ENCODE assay signal across 14 cellular contexts in the genomic region with DNA sequence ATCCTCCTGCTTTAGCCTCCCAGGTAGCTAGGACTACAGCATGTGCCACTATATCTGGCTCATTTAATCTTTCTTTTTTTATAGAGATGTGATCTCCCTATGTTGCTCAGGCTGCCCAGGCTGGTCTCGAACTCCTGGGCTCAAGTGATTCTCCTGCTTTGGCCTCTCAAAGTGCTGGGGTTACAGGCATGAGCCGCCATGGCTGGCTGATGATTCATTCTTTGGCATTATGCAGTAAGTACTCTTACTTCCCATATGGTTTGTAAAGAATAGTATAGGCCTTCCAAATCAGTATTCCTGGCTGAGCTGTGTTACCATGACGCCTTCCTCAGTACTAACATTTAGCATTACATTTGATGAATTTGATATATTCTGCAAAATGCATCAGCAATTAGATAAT. TPM values are rescaled to one million over a fixed set of nuclear protein-coding genes. Genes with fewer than 3 reads are reported as not detected.
DNase-seq lines count a peak whose midpoint lies in the region; ATAC-seq and TF ChIP-seq lines count a peak whose summit lies in the region.
"Had no signal": no experiment of that assay in that cellular context is flagged by ENCODE, and none has a peak within 500 bp of the region (broad histone marks: within the 10 kb centered on the region; RNA-seq: fewer than 3 reads in every experiment).

No MANE protein-coding gene starts in this region.

- no peaks in the 10 kb centered on the region for H3K36me3 ChIP-seq in CD8-positive, alpha-beta T cell (ENCODE audit: insufficient read depth, low read length)
- no peaks in the 10 kb centered on the region for H3K36me3 ChIP-seq in GM23248 (ENCODE audit: low read depth)

- no peaks in the 10 kb centered on the region for H3K27me3 Mint-ChIP-seq in CD8-positive, alpha-beta T cell (ENCODE audit: low read depth)
- H3K27me3 Mint-ChIP-seq in activated CD8-positive, alpha-beta T cell treated with anti-CD3 and anti-CD28 coated beads for 36 hours: no peaks in the 10 kb centered on the region
- peaks cover 0 to 14% (median 7%) of the 10 kb centered on the region in 3 donors for H3K27me3 Mint-ChIP-seq in immature natural killer cell (ENCODE audit: low read depth in 3 of 3)
- H3K27me3 Mint-ChIP-seq: IgD-negative memory B cell had no signal

- H3F3A ChIP-seq in GM23248 (ENCODE audit: insufficient read depth): peaks cover 12% of the 10 kb centered on the region; the same call in 1 of the 2 replicates

- no peak overlapping the region for H3K27ac ChIP-seq in CD8-positive, alpha-beta T cell (ENCODE audit: low read depth, low read length)
- H3K27ac ChIP-seq in GM23248: no peak overlapping the region
- H3K27ac ChIP-seq: PC-9 had no signal

- POLR2A ChIA-PET in CD8-positive, alpha-beta T cell (lab: Charles Lee): interaction anchor here (2.8 kb wide), 1 partner anchor 202 kb away, joined by 10 read pairs; the partner anchor contains the start of gene FBXO33
- POLR2A ChIA-PET in activated CD8-positive, alpha-beta T cell treated with anti-CD3 and anti-CD28 coated beads for 36 hours (lab: Charles Lee): interaction anchor here (1.6 to 2.4 kb wide), 3 partner anchors 45 to 116 kb away, joined by 6 to 9 read pairs (median 8); partner anchors contain the start of genes GEMIN2 and TRAPPC6B

- H3K4me2 ChIP-seq in GM23248 (ENCODE audit: unreplicated experiment): no peak overlapping the region
- H3K4me2 ChIP-seq: PC-9 had no signal

- 79 to 83% methylated on average over 3 of the region's 3 CpGs for WGBS in GM23248 (ENCODE audit: low coverage in 1 of 2, low lambda C conversion rate in 2 of 2, missing lambda C conversion rate in 2 of 2), 2 experiments

- no peaks in the 10 kb centered on the region for H3K9me2 ChIP-seq in GM23248 (ENCODE audit: insufficient read depth)

- peaks cover 21% of the 10 kb centered on the region for H3K4me1 ChIP-seq in CD8-positive, alpha-beta T cell (ENCODE audit: insufficient read depth, low read length)
- H3K4me1 ChIP-seq in GM23248 (ENCODE audit: insufficient read depth): peaks cover 32% of the 10 kb centered on the region

- peak overlapping the region; percentile 33 for H3K27ac Mint-ChIP-seq in CD8-positive, alpha-beta T cell
- H3K27ac Mint-ChIP-seq in activated CD8-positive, alpha-beta T cell treated with anti-CD3 and anti-CD28 coated beads for 36 hours: peak overlapping the region; percentile 84
- H3K27ac Mint-ChIP-seq in immature natural killer cell: peak overlapping the region; percentile 55 to 84 (median 78)
- H3K27ac Mint-ChIP-seq: IgD-negative memory B cell had no signal

- H3K9me3 ChIP-seq in CD8-positive, alpha-beta T cell (ENCODE audit: low read length): no peaks in the 10 kb centered on the region
- H3K9me3 ChIP-seq in GM23248 (ENCODE audit: low read depth): no peaks in the 10 kb centered on the region

- no peak overlapping the region for H3K4me3 ChIP-seq in CD8-positive, alpha-beta T cell (ENCODE audit: low read depth, low read length)
- H3K4me3 ChIP-seq in GM23248: no peak overlapping the region
- H3K4me3 ChIP-seq: PC-9 had no signal

- ATAC-seq in CD8-positive, alpha-beta T cell: no peak
- no peak for ATAC-seq in activated CD8-positive, alpha-beta T cell treated with anti-CD3 and anti-CD28 coated beads for 36 hours
- ATAC-seq: left lobe of liver had no signal

- no peaks in the 10 kb centered on the region for H3K27me3 ChIP-seq in CD8-positive, alpha-beta T cell (ENCODE audit: insufficient read depth, low read length)
- H3K27me3 ChIP-seq in GM23248 (replicated peaks; ENCODE audit: insufficient read depth): no peaks in the 10 kb centered on the region

- TF ChIP-seq CTCF in CD8-positive, alpha-beta T cell (IDR thresholded peaks at IDR 0.05): no peak
- TF ChIP-seq CTCF in activated CD8-positive, alpha-beta T cell treated with anti-CD3 and anti-CD28 coated beads for 36 hours (IDR thresholded peaks at IDR 0.05): no peak
- TF ChIP-seq CTCF in GM10266 (IDR thresholded peaks at IDR 0.05; ENCODE audit: control insufficient read depth, insufficient read depth, low read depth, missing control alignments): no peak

- H3K36me3 Mint-ChIP-seq in CD8-positive, alpha-beta T cell: no peaks in the 10 kb centered on the region
- no peaks in the 10 kb centered on the region for H3K36me3 Mint-ChIP-seq in activated CD8-positive, alpha-beta T cell treated with anti-CD3 and anti-CD28 coated beads for 36 hours (ENCODE audit: low read depth)
- no peaks in the 10 kb centered on the region for H3K36me3 Mint-ChIP-seq in immature natural killer cell
- H3K36me3 Mint-ChIP-seq: CD14-positive monocyte, IgD-negative memory B cell had no signal

- in situ Hi-C loops in GM23248 (cut with MboI): no loop called here

- no peaks in the 10 kb centered on the region for H3K9me3 Mint-ChIP-seq in CD8-positive, alpha-beta T cell
- H3K9me3 Mint-ChIP-seq in activated CD8-positive, alpha-beta T cell treated with anti-CD3 and anti-CD28 coated beads for 36 hours: no peaks in the 10 kb centered on the region
- no peaks in the 10 kb centered on the region for H3K9me3 Mint-ChIP-seq in immature natural killer cell
- H3K9me3 Mint-ChIP-seq: CD14-positive monocyte, IgD-negative memory B cell had no signal

- intact Hi-C loops in CD8-positive, alpha-beta T cell (cut with DNase I, micrococcal nuclease): loop anchor here in 1 of 2 experiments (5.0 kb wide), 3 partner anchors 37 to 237 kb away; partner anchors contain the start of gene FBXO33
- intact Hi-C loops in activated CD8-positive, alpha-beta T cell treated with anti-CD3 and anti-CD28 coated beads for 36 hours (cut with micrococcal nuclease): loop anchor here (10.0 kb wide), 1 partner anchor 134 kb away; no protein-coding TSS in a partner anchor

- no peak overlapping the region for H3K4me3 Mint-ChIP-seq in CD8-positive, alpha-beta T cell
- no peak overlapping the region for H3K4me3 Mint-ChIP-seq in activated CD8-positive, alpha-beta T cell treated with anti-CD3 and anti-CD28 coated beads for 36 hours
- no peak overlapping the region for H3K4me3 Mint-ChIP-seq in immature natural killer cell
- H3K4me3 Mint-ChIP-seq: CD14-positive monocyte, IgD-negative memory B cell had no signal

- CTCF ChIA-PET in CD8-positive, alpha-beta T cell (lab: Charles Lee): interaction anchor here (1.2 kb wide), 1 partner anchor 152 kb away, joined by 3 read pairs; no protein-coding TSS in a partner anchor
- CTCF ChIA-PET in activated CD8-positive, alpha-beta T cell treated with anti-CD3 and anti-CD28 coated beads for 36 hours (lab: Charles Lee): interaction anchor here (1.2 to 4.7 kb wide), 3 partner anchors 36 to 238 kb away, joined by 4 to 54 read pairs (median 5); no protein-coding TSS in a partner anchor

- no peaks in the 10 kb centered on the region for H4K20me1 ChIP-seq in GM23248 (ENCODE audit: insufficient read depth)

- H2AFZ ChIP-seq in GM23248: no peak overlapping the region
- H2AFZ ChIP-seq: PC-9 had no signal

- H3K9ac ChIP-seq in GM23248: no peak overlapping the region

- H3K4me1 Mint-ChIP-seq in CD8-positive, alpha-beta T cell (ENCODE audit: low read depth): peaks cover 39% of the 10 kb centered on the region
- H3K4me1 Mint-ChIP-seq in activated CD8-positive, alpha-beta T cell treated with anti-CD3 and anti-CD28 coated beads for 36 hours (ENCODE audit: low read depth): peaks cover 45% of the 10 kb centered on the region
- H3K4me1 Mint-ChIP-seq in immature natural killer cell: peaks cover 49 to 62% of the 10 kb centered on the region in 2 donors

- DNase-seq in CD8-positive, alpha-beta T cell: no peak
- peak; percentile 40 for DNase-seq in GM23248
- DNase-seq in activated CD8-positive, alpha-beta T cell treated with anti-CD3 and anti-CD28 coated beads for 36 hours: peak; percentile 39
- DNase-seq in immature natural killer cell: no peak
- DNase-seq in effector CD4-positive, alpha-beta T cell: no peak
- no peak for DNase-seq in GM10266 (ENCODE audit: extremely low spot score)
- no peak for DNase-seq in hepatic stellate cell (ENCODE audit: low spot score)
- DNase-seq: hypothalamus, NCI-H1417 treated with DMSO at 0.1 percent for 48 hours, NCI-H226, PC-9 had no signal

- no peaks in the 10 kb centered on the region for H3K79me2 ChIP-seq in GM23248 (ENCODE audit: insufficient read depth)

RNA-seq across cellular contexts. Expression of gene MIA2, which starts 3.3 kb away (rescaled TPM):
- 10 to 100 TPM; 16.7 to 19.1 TPM for total RNA-seq in CD8-positive, alpha-beta T cell
- total RNA-seq in GM23248 (2014; rRNA removed; shearing (Covaris generic)): 12.3 and 16.2 TPM in 2 replicates
- polyA plus RNA-seq in GM23248 (2016; fragmentation: Nextera tagmentation; extraction: Ambion mirVana): 21.4 and 21.5 TPM in 2 replicates
- total RNA-seq in activated CD8-positive, alpha-beta T cell treated with anti-CD3 and anti-CD28 coated beads for 36 hours: 10 to 100 TPM; 17.6 to 18.3 TPM
- 10 to 100 TPM; 14.1 to 38.6 (median 27.6) TPM for polyA plus RNA-seq in immature natural killer cell

RNA-seq across cellular contexts. Expression of gene PNN, which starts 55.4 kb away (rescaled TPM):
- 100 to 1,000 TPM; 102 to 109 TPM for total RNA-seq in CD8-positive, alpha-beta T cell
- 15.3 and 21.8 TPM in 2 replicates for total RNA-seq in GM23248 (2014; rRNA removed; shearing (Covaris generic))
- polyA plus RNA-seq in GM23248 (2016; fragmentation: Nextera tagmentation; extraction: Ambion mirVana) (32.3 and 39.7 TPM in 2 replicates), immature natural killer cell (10 to 100 TPM in 2 of 3 donors, 1 to 10 TPM in 1; 9.5 to 34.7 (median 17.1) TPM)
- total RNA-seq in activated CD8-positive, alpha-beta T cell treated with anti-CD3 and anti-CD28 coated beads for 36 hours: 100 to 1,000 TPM; 106 to 107 TPM

Comparison
In these comparisons a context has a peak if more than half of its experiments do, and no peak if none do; other contexts are left out.
1. DNase-seq: peak in GM23248 (single experiment) and activated CD8-positive, alpha-beta T cell treated with anti-CD3 and anti-CD28 coated beads for 36 hours (single experiment); none in CD8-positive, alpha-beta T cell (0 of 7), immature natural killer cell (0 of 3), effector CD4-positive, alpha-beta T cell (single experiment), GM10266 (single experiment) and hepatic stellate cell (single experiment).
2. H3K27ac Mint-ChIP-seq: peak in every context shown above with its lines; median percentile 84 in activated CD8-positive, alpha-beta T cell treated with anti-CD3 and anti-CD28 coated beads for 36 hours; 78 in immature natural killer cell; 33 in CD8-positive, alpha-beta T cell.